In genomic region chr1:226764533-226764932, GRCh38 we compare ENCODE assay signal across 10 cellular contexts. TPM values are rescaled to one million over a fixed set of nuclear protein-coding genes. Genes with fewer than 3 reads are reported as not detected.
A peak's percentile ranks its signal among the peaks of the same experiment; 100 is the strongest.
DNase-seq lines count a peak whose midpoint lies in the region; ATAC-seq, FAIRE-seq and TF ChIP-seq lines count a peak whose summit lies in the region.
"Had no signal": no experiment of that assay in that cellular context is flagged by ENCODE, and none has a peak within 500 bp of the region (broad histone marks: within the 10 kb centered on the region; RNA-seq: fewer than 3 reads in every experiment).

No MANE protein-coding gene starts in this region.

- POLR2A ChIA-PET in activated CD8-positive, alpha-beta T cell treated with anti-CD3 and anti-CD28 coated beads, Interleukin-2, amount 10 ng/mL, durations not matched to agents 7 days and 5 days (lab: Charles Lee), result interaction anchor here (0.7 kb wide), 1 partner anchor 15 kb away, joined by 3 read pairs; no protein-coding TSS in a partner anchor

- H3K9me3 Mint-ChIP-seq in activated CD8-positive, alpha-beta T cell treated with anti-CD3 and anti-CD28 coated beads, Interleukin-2, amount 10 ng/mL, durations not matched to agents 7 days and 5 days (ENCODE audit: insufficient read depth), result no peaks in the 10 kb centered on the region

- no peaks in the 10 kb centered on the region for H3K36me3 Mint-ChIP-seq in activated CD8-positive, alpha-beta T cell treated with anti-CD3 and anti-CD28 coated beads, Interleukin-2, amount 10 ng/mL, durations not matched to agents 7 days and 5 days (ENCODE audit: low read depth)

- FAIRE-seq in GM12892 (lab: Jason Lieb, UNC), result peak; percentile 82

- peak overlapping the region; percentile 7 for H3K27ac Mint-ChIP-seq in activated CD8-positive, alpha-beta T cell treated with anti-CD3 and anti-CD28 coated beads, Interleukin-2, amount 10 ng/mL, durations not matched to agents 7 days and 5 days

- no peak overlapping the region for H3K4me3 Mint-ChIP-seq in activated CD8-positive, alpha-beta T cell treated with anti-CD3 and anti-CD28 coated beads, Interleukin-2, amount 10 ng/mL, durations not matched to agents 7 days and 5 days

- no peak for TF ChIP-seq POLR2A in GM12892 (IDR thresholded peaks at IDR 0.05; ENCODE audit: low read depth, low read length)

- H3K4me1 Mint-ChIP-seq in activated CD8-positive, alpha-beta T cell treated with anti-CD3 and anti-CD28 coated beads, Interleukin-2, amount 10 ng/mL, durations not matched to agents 7 days and 5 days (ENCODE audit: low read depth), result peaks cover 20% of the 10 kb centered on the region

- CTCF ChIA-PET in activated CD8-positive, alpha-beta T cell treated with anti-CD3 and anti-CD28 coated beads, Interleukin-2, amount 10 ng/mL, durations not matched to agents 7 days and 5 days (lab: Charles Lee), result interaction anchor here (1.0 kb wide), 1 partner anchor 25 kb away, joined by 4 read pairs; the partner anchor contains the start of gene ITPKB

- peak; percentile 75 for ATAC-seq in GM19452 (IDR thresholded peaks at IDR 0.05; ENCODE audit: unreplicated experiment)
- peak; percentile 66 for ATAC-seq in HG03060 (IDR thresholded peaks at IDR 0.05; ENCODE audit: low read depth, unreplicated experiment)
- no peak for ATAC-seq in activated CD8-positive, alpha-beta T cell treated with anti-CD3 and anti-CD28 coated beads, Interleukin-2, amount 10 ng/mL, durations not matched to agents 7 days and 5 days

- DNase-seq in GM12892 (ENCODE audit: insufficient read length), result peak; percentile 37
- DNase-seq in activated CD8-positive, alpha-beta T cell treated with anti-CD3 and anti-CD28 coated beads, Interleukin-2, amount 10 ng/mL, durations not matched to agents 7 days and 5 days, result no peak
- DNase-seq in islet precursor cell, result no peak
- no peak for DNase-seq in HuH-7.5 (ENCODE audit: low spot score)
- no peak for DNase-seq in HT-29 (ENCODE audit: low spot score)
- no peak for DNase-seq in iPS-NIHi7 (ENCODE audit: extremely low spot score)
- DNase-seq: aorta, testis had no signal

- H3K27me3 Mint-ChIP-seq in activated CD8-positive, alpha-beta T cell treated with anti-CD3 and anti-CD28 coated beads, Interleukin-2, amount 10 ng/mL, durations not matched to agents 7 days and 5 days (ENCODE audit: low read depth), result peaks cover 7% of the 10 kb centered on the region

RNA-seq across cellular contexts. Expression of gene ITPKB, which starts 25.5 kb away (rescaled TPM):
- polyA plus RNA-seq in GM12892 (2012; ENCODE audit: missing spikeins), result 8.6 TPM
- total RNA-seq in activated CD8-positive, alpha-beta T cell treated with anti-CD3 and anti-CD28 coated beads, Interleukin-2, amount 10 ng/mL, durations not matched to agents 7 days and 5 days, result 10 to 100 TPM; 47.0 to 47.4 TPM
- 2.9 and 3.7 TPM in 2 replicates for total RNA-seq in HT-29 (2014; rRNA removed; shearing (Covaris generic))

Comparison
In these comparisons a context has a peak if more than half of its experiments do, and no peak if none do; other contexts are left out.
1. RNA of gene ITPKB, which starts 25.5 kb away (total RNA-seq): 47.0 to 47.4 TPM in activated CD8-positive, alpha-beta T cell treated with anti-CD3 and anti-CD28 coated beads, Interleukin-2, amount 10 ng/mL, durations not matched to agents 7 days and 5 days; 2.9 to 3.7 TPM in HT-29; every median in the first group is over 10 times any median in the second.